In genomic region chr19:34230833-34231232, GRCh38 we compare ENCODE assay signal across 1 cellular context.
TF ChIP-seq lines count a peak whose summit lies in the region.

No MANE protein-coding gene starts in this region.

TF ChIP-seq in GM12878, 131 proteins besides CTCF, POLR2A, EP300 and RAD21:
- no peak for TF ChIP-seq IRF5 (IDR thresholded peaks at IDR 0.05; ENCODE audit: borderline replicate concordance)
